ENCODE assay signal across 1 cellular context in genomic region chr17:38351412-38352222, GRCh38.
TF ChIP-seq lines count a peak whose summit lies in the region.

Gene SOCS7 (plus strand): TSS chr17:38351844. CDS start chr17:38352053, 209 bp downstream.

TF ChIP-seq in H1, 55 proteins besides CTCF, POLR2A, EP300 and RAD21:
- TF ChIP-seq SUZ12 (IDR thresholded peaks at IDR 0.05; ENCODE audit: low read length): no peak
- TF ChIP-seq TAF7 (optimal IDR thresholded peaks at IDR 0.05; ENCODE audit: borderline replicate concordance, low read depth, low read length): no peak
- TF ChIP-seq FOSL1 (IDR thresholded peaks at IDR 0.05; ENCODE audit: insufficient read depth, low read depth, low read length): no peak
- TF ChIP-seq TAF1 (IDR thresholded peaks at IDR 0.05; ENCODE audit: low read depth, low read length): 0 out of 2 replicates have a peak, but pooled peaks have one; percentile 38
- no peak for TF ChIP-seq ATF2 (IDR thresholded peaks at IDR 0.05; ENCODE audit: low read length)
- peak; percentile 74; the same call in 1 of the 2 replicates for TF ChIP-seq GABPA (IDR thresholded peaks at IDR 0.05; ENCODE audit: borderline replicate concordance, insufficient read depth, low read length)
- peak; percentile 29; the same call in 1 of the 2 replicates for TF ChIP-seq MAX (IDR thresholded peaks at IDR 0.05)
- TF ChIP-seq PHF8 (conservative IDR thresholded peaks at IDR 0.05; ENCODE audit: low read depth, low read length): peak; percentile 32; the same call in 1 of the 2 replicates
- TF ChIP-seq RBBP5 (IDR thresholded peaks at IDR 0.05; ENCODE audit: borderline replicate concordance, low read depth, low read length): 0 out of 2 replicates have a peak, but pooled peaks have one; percentile 34
- TF ChIP-seq YY1 (IDR thresholded peaks at IDR 0.05; ENCODE audit: low read depth, low read length): no peak
- peak; percentile 94; the same call in 1 of the 2 replicates for TF ChIP-seq KDM1A (IDR thresholded peaks at IDR 0.05; ENCODE audit: borderline replicate concordance, low read length)
- TF ChIP-seq CREB1 (IDR thresholded peaks at IDR 0.05): peak; percentile 89
- peak; percentile 54 for TF ChIP-seq TBP (IDR thresholded peaks at IDR 0.05; ENCODE audit: low read depth, low read length)
- TF ChIP-seq KDM4A (IDR thresholded peaks at IDR 0.05; ENCODE audit: low read depth, low read length, severe bottlenecking): no peak
- TF ChIP-seq TCF12 (IDR thresholded peaks at IDR 0.05; ENCODE audit: low read depth, low read length): no peak
- TF ChIP-seq EZH2 (IDR thresholded peaks at IDR 0.05; ENCODE audit: low read depth, low read length, severe bottlenecking): no peak
- TF ChIP-seq HDAC2 (IDR thresholded peaks at IDR 0.05; ENCODE audit: borderline replicate concordance in 1 of 2, low read depth in 2 of 2, low read length in 2 of 2): peak; percentile 45 to 54; a peak in 2 of 4 replicates
- TF ChIP-seq CHD7 (IDR thresholded peaks at IDR 0.05; ENCODE audit: insufficient replicate concordance, low read length): no peak
- no peak for TF ChIP-seq SAP30 (IDR thresholded peaks at IDR 0.05; ENCODE audit: insufficient read depth, insufficient replicate concordance, low read length)
- no peak for TF ChIP-seq ATF3 (IDR thresholded peaks at IDR 0.05; ENCODE audit: insufficient read depth, low read depth, low read length)
- TF ChIP-seq BACH1 (IDR thresholded peaks at IDR 0.05; ENCODE audit: low read length): peak; percentile 84
- TF ChIP-seq E2F6 (IDR thresholded peaks at IDR 0.05): 0 out of 2 replicates have a peak, but pooled peaks have one; percentile 9
- peak; percentile 24 for TF ChIP-seq ASH2L (IDR thresholded peaks at IDR 0.05; ENCODE audit: low read length)
TF ChIP-seq in H1: peak in this region for 12.
